Comparison of ENCODE assay signal across 13 cellular contexts in the genomic region with DNA sequence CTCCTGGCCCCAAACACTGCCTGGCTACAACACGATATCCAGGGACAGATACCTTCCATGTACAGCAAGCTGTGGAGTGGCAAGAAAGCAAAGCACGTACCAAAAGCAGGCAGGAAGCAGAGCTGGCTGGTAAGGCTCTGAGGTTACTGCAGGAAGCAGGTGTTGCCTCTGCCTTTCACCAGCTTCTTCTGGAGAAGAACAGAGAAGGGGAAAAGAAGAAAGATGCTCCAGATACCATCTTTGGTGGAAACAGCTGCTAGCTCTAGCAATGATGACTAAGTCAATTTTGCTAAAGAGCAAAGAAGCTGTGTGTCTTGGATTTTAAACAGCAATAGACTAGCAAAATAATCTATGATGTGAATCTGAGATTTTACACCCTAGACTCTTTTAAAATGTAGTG. TPM values are rescaled to one million over a fixed set of nuclear protein-coding genes. Genes with fewer than 3 reads are reported as not detected.
DNase-seq lines count a peak whose midpoint lies in the region; ATAC-seq and TF ChIP-seq lines count a peak whose summit lies in the region.
"Had no signal": no experiment of that assay in that cellular context is flagged by ENCODE, and none has a peak within 500 bp of the region (broad histone marks: within the 10 kb centered on the region; RNA-seq: fewer than 3 reads in every experiment).

No MANE protein-coding gene starts in this region.

- H2AFZ ChIP-seq in PC-3 (ENCODE audit: low read length): no peak overlapping the region

- peak overlapping the region; percentile 81 for H3K27ac Mint-ChIP-seq in stimulated activated naive CD8-positive, alpha-beta T cell treated with anti-CD3 and anti-CD28 coated beads, Interleukin-15, Interleukin-2, amounts not matched to agents 100 ng/mL and 50 ng/mL, for 24 hours
- peak overlapping the region; percentile 43 for H3K27ac Mint-ChIP-seq in activated naive CD8-positive, alpha-beta T cell treated with anti-CD3 and anti-CD28 coated beads for 36 hours
- H3K27ac Mint-ChIP-seq: CD14-positive monocyte had no signal

- H3K9me2 ChIP-seq in PC-3 (replicated peaks; ENCODE audit: low read length): no peaks in the 10 kb centered on the region

- intact Hi-C loops in PC-3 (cut with micrococcal nuclease): loop anchor here (5.0 kb wide), 1 partner anchor 133 kb away; no protein-coding TSS in a partner anchor
- intact Hi-C loops in tibial artery (cut with DNase I; ENCODE audit: low total_unique reads): no loop called here

- H3K36me3 ChIP-seq in PC-3 (ENCODE audit: low read depth, low read length): no peaks in the 10 kb centered on the region
- no peaks in the 10 kb centered on the region for H3K36me3 ChIP-seq in thymus (ENCODE audit: control insufficient read depth, insufficient read depth)
- no peaks in the 10 kb centered on the region for H3K36me3 ChIP-seq in tibial artery
- H3K36me3 ChIP-seq: SJSA1, thyroid gland had no signal

- CTCF ChIA-PET in PC-3 (lab: Charles Lee): interaction anchor here (1.1 to 3.9 kb wide), 3 partner anchors 60 to 179 kb away, joined by 5 to 36 read pairs (median 7); no protein-coding TSS in a partner anchor

- H3K27me3 ChIP-seq in PC-3 (ENCODE audit: low read length) (peaks cover 14% of the 10 kb centered on the region; the same call in 1 of the 2 replicates), thymus (ENCODE audit: control insufficient read depth, insufficient read depth) (no peaks in the 10 kb centered on the region), tibial artery (peaks cover 0 to 2% of the 10 kb centered on the region in 2 donors)
- H3K27me3 ChIP-seq: thyroid gland had no signal

- no peak overlapping the region for H3K27ac ChIP-seq in PC-3 (ENCODE audit: low read length)
- no peak overlapping the region for H3K27ac ChIP-seq in thymus (ENCODE audit: low read depth)
- no peak overlapping the region for H3K27ac ChIP-seq in tibial artery
- H3K27ac ChIP-seq: SJSA1, thyroid gland had no signal

- H3K4me2 ChIP-seq in PC-3 (ENCODE audit: low read length): no peak overlapping the region

- H3K4me1 ChIP-seq in PC-3 (ENCODE audit: insufficient read depth, low read length): no peaks in the 10 kb centered on the region
- peaks cover 9% of the 10 kb centered on the region for H3K4me1 ChIP-seq in thymus (ENCODE audit: control insufficient read depth, insufficient read depth, low read length)
- no peaks in the 10 kb centered on the region for H3K4me1 ChIP-seq in tibial artery
- H3K4me1 ChIP-seq: thyroid gland had no signal

- 5% methylated on average over 2 of the region's 2 CpGs for WGBS in thymus

- peak overlapping the region; percentile 53 for H3K4me3 Mint-ChIP-seq in stimulated activated naive CD8-positive, alpha-beta T cell treated with anti-CD3 and anti-CD28 coated beads, Interleukin-15, Interleukin-2, amounts not matched to agents 100 ng/mL and 50 ng/mL, for 24 hours
- peak overlapping the region; percentile 60 for H3K4me3 Mint-ChIP-seq in activated naive CD8-positive, alpha-beta T cell treated with anti-CD3 and anti-CD28 coated beads for 36 hours
- H3K4me3 Mint-ChIP-seq: CD14-positive monocyte had no signal

- TF ChIP-seq CTCF in PC-3 (conservative IDR thresholded peaks at IDR 0.05; ENCODE audit: low read depth, low read length) (no peak), tibial artery (IDR thresholded peaks at IDR 0.05) (no peak)

- BruUV-seq in PC-3 (replicated peaks; lab: Mats Ljungman, UMichigan): no TSS peak

- ATAC-seq in stimulated activated naive CD8-positive, alpha-beta T cell treated with anti-CD3 and anti-CD28 coated beads, Interleukin-15, Interleukin-2, amounts not matched to agents 100 U/mL and 50 U/mL, for 24 hours: no peak
- ATAC-seq in PC-3 (peak; percentile 23; the same call in 1 of the 2 replicates), GM21515 (IDR thresholded peaks at IDR 0.05; ENCODE audit: unreplicated experiment) (no peak)

- H3K4me3 ChIP-seq in PC-3 (ENCODE audit: low read length) (no peak overlapping the region), thymus (ENCODE audit: low read length) (peak overlapping the region; percentile 19), tibial artery (no peak overlapping the region)
- H3K4me3 ChIP-seq: SJSA1, thyroid gland had no signal

- H3K36me3 Mint-ChIP-seq in stimulated activated naive CD8-positive, alpha-beta T cell treated with anti-CD3 and anti-CD28 coated beads, Interleukin-15, Interleukin-2, amounts not matched to agents 100 ng/mL and 50 ng/mL, for 24 hours (ENCODE audit: low read depth): no peaks in the 10 kb centered on the region
- no peaks in the 10 kb centered on the region for H3K36me3 Mint-ChIP-seq in activated naive CD8-positive, alpha-beta T cell treated with anti-CD3 and anti-CD28 coated beads for 36 hours
- H3K36me3 Mint-ChIP-seq: CD14-positive monocyte had no signal

- no peak overlapping the region for H3K9ac ChIP-seq in PC-3 (ENCODE audit: low read length)

- no peaks in the 10 kb centered on the region for H3F3A ChIP-seq in PC-3 (ENCODE audit: low read length, unreplicated experiment)

- peaks cover 79% of the 10 kb centered on the region for H3K4me1 Mint-ChIP-seq in stimulated activated naive CD8-positive, alpha-beta T cell treated with anti-CD3 and anti-CD28 coated beads, Interleukin-15, Interleukin-2, amounts not matched to agents 100 ng/mL and 50 ng/mL, for 24 hours (ENCODE audit: low read depth)
- peaks cover 33% of the 10 kb centered on the region for H3K4me1 Mint-ChIP-seq in activated naive CD8-positive, alpha-beta T cell treated with anti-CD3 and anti-CD28 coated beads for 36 hours

- POLR2A ChIA-PET in PC-3 (lab: Charles Lee; ENCODE audit: unreplicated experiment): interaction anchor here (0.7 kb wide), 1 partner anchor 601 kb away, joined by 3 read pairs; no protein-coding TSS in a partner anchor

- H3K9me3 Mint-ChIP-seq in stimulated activated naive CD8-positive, alpha-beta T cell treated with anti-CD3 and anti-CD28 coated beads, Interleukin-15, Interleukin-2, amounts not matched to agents 100 ng/mL and 50 ng/mL, for 24 hours: no peaks in the 10 kb centered on the region
- H3K9me3 Mint-ChIP-seq in activated naive CD8-positive, alpha-beta T cell treated with anti-CD3 and anti-CD28 coated beads for 36 hours: no peaks in the 10 kb centered on the region
- H3K9me3 Mint-ChIP-seq: CD14-positive monocyte had no signal

- no peaks in the 10 kb centered on the region for H4K20me1 ChIP-seq in PC-3 (ENCODE audit: low read length)

- no peak for DNase-seq in stimulated activated naive CD8-positive, alpha-beta T cell treated with anti-CD3 and anti-CD28 coated beads, Interleukin-15, Interleukin-2, amounts not matched to agents 100 U/mL and 50 U/mL, for 24 hours
- DNase-seq in PC-3: no peak
- no peak for DNase-seq in activated naive CD8-positive, alpha-beta T cell treated with anti-CD3 and anti-CD28 coated beads for 36 hours
- DNase-seq in tibial artery: no peak
- no peak for DNase-seq in T-helper 9 cell
- DNase-seq: H7, NCI-H1930, thyroid gland had no signal

- H3K79me2 ChIP-seq in PC-3 (ENCODE audit: low read length): no peaks in the 10 kb centered on the region

- no peaks in the 10 kb centered on the region for H3K9me3 ChIP-seq in PC-3 (ENCODE audit: low read length)
- H3K9me3 ChIP-seq in thymus (ENCODE audit: control insufficient read depth): no peaks in the 10 kb centered on the region
- H3K9me3 ChIP-seq in tibial artery: no peaks in the 10 kb centered on the region
- H3K9me3 ChIP-seq: SJSA1, thyroid gland had no signal

- no peaks in the 10 kb centered on the region for H3K27me3 Mint-ChIP-seq in stimulated activated naive CD8-positive, alpha-beta T cell treated with anti-CD3 and anti-CD28 coated beads, Interleukin-15, Interleukin-2, amounts not matched to agents 100 ng/mL and 50 ng/mL, for 24 hours
- H3K27me3 Mint-ChIP-seq in activated naive CD8-positive, alpha-beta T cell treated with anti-CD3 and anti-CD28 coated beads for 36 hours: no peaks in the 10 kb centered on the region

RNA-seq across cellular contexts. Expression of a gene that starts 34.9 kb away (rescaled TPM):
- not detected in 2 replicates for total RNA-seq in PC-3 (2014; rRNA removed)
- not detected for total RNA-seq in activated naive CD8-positive, alpha-beta T cell treated with anti-CD3 and anti-CD28 coated beads for 36 hours
- 4.5 TPM for polyA plus RNA-seq in thymus
- total RNA-seq: SJSA1 had no signal
- polyA plus RNA-seq: CD14-positive monocyte had no signal

RNA-seq across cellular contexts. Expression of a gene that starts 56.4 kb away (rescaled TPM):
- 0.40 TPM in 1 of 2 replicates, not detected in the other for total RNA-seq in PC-3 (2014; rRNA removed)
- total RNA-seq in activated naive CD8-positive, alpha-beta T cell treated with anti-CD3 and anti-CD28 coated beads for 36 hours: not detected
- 23.1 TPM for polyA plus RNA-seq in thymus
- total RNA-seq: SJSA1, thyroid gland had no signal
- polyA plus RNA-seq: CD14-positive monocyte had no signal
